In genomic region chr17:76262732-76263344, GRCh38 we compare ENCODE assay signal across 8 cellular contexts. TPM values are rescaled to one million over a fixed set of nuclear protein-coding genes. Genes with fewer than 3 reads are reported as not detected.
DNase-seq lines count a peak whose midpoint lies in the region; ATAC-seq and TF ChIP-seq lines count a peak whose summit lies in the region.

No MANE protein-coding gene starts in this region.

- no peaks in the 10 kb centered on the region for H3K36me3 ChIP-seq in transverse colon

- H3K27ac ChIP-seq in transverse colon = peak overlapping the region; percentile 90 to 98 (median 92)

- no peak overlapping the region for H3K4me3 ChIP-seq in transverse colon

- in situ Hi-C loops in SK-MEL-5 (cut with HindIII; ENCODE audit: low pct_unique_long_range_greater_than_20kb, low sequenced_read_pairs) = no loop called here
- in situ Hi-C loops in transverse colon (cut with MboI; ENCODE audit: low pct_ligation_motif_present in 1 of 4, low pct_unique_long_range_greater_than_20kb in 1 of 4, low sequenced_read_pairs in 3 of 4) = no loop called here

- no peaks in the 10 kb centered on the region for H3K9me3 ChIP-seq in transverse colon

- peak; percentile 59 for TF ChIP-seq POLR2A in transverse colon (IDR thresholded peaks at IDR 0.05)

- ATAC-seq in GM21717 (IDR thresholded peaks at IDR 0.05; ENCODE audit: unreplicated experiment) = peak; percentile 22

- H3K4me1 ChIP-seq in transverse colon = peaks cover 40 to 79% (median 71%) of the 10 kb centered on the region in 4 donors

- TF ChIP-seq EP300 in transverse colon (IDR thresholded peaks at IDR 0.05; ENCODE audit: low read depth) = peak; percentile 66

- TF ChIP-seq CTCF in transverse colon (IDR thresholded peaks at IDR 0.05) = no peak

- WGBS in transverse colon (ENCODE audit: low coverage in 1 of 2), 2 donors = 27 to 40% methylated on average over 2 to 9 of the region's 9 CpGs

- intact Hi-C loops in transverse colon (cut with DNase I; ENCODE audit: low total_unique reads) = no loop called here

- peak; percentile 80 for DNase-seq in CD1c-positive myeloid dendritic cell (ENCODE audit: extremely low spot score)
- peak; percentile 46 for DNase-seq in SK-MEL-5 (ENCODE audit: low read depth, low spot score)
- peak; percentile 54 for DNase-seq in glomerular visceral epithelial cell (ENCODE audit: extremely low spot score)
- DNase-seq in transverse colon = peak; percentile 84
- DNase-seq in NCI-H1048 (lab: John Stamatoyannopoulos, UW) = no peak
- DNase-seq in NCI-H82 treated with DMSO at 0.1 percent for 48 hours (lab: John Stamatoyannopoulos, UW; ENCODE audit: unreplicated experiment) = no peak
- no peak for DNase-seq in activated effector memory CD4-positive, alpha-beta T cell treated with anti-CD3 and anti-CD28 coated beads, Interleukin-2, amount 50 U/mL, for 16 hours

- H3K27me3 ChIP-seq in transverse colon = no peaks in the 10 kb centered on the region

RNA-seq across cellular contexts. Expression of gene UBALD2, which starts 2.3 kb away (rescaled TPM):
- total RNA-seq in SK-MEL-5 (2014; rRNA removed; shearing (Covaris generic)) = 45.0 and 54.5 TPM in 2 replicates
- 166 and 169 TPM in 2 replicates for polyA plus RNA-seq in SK-MEL-5 (2015; cell fraction: cytosol; rRNA removed)
- 91.4 and 94.6 TPM in 2 replicates for polyA plus RNA-seq in SK-MEL-5 (2015; cell fraction: nucleus; rRNA removed)
- 10 to 100 TPM; 25.5 to 51.2 (median 34.5) TPM for total RNA-seq in transverse colon

RNA-seq across cellular contexts. Expression of gene RNF157, which starts 22.5 kb away (rescaled TPM):
- total RNA-seq in SK-MEL-5 (2014; rRNA removed; shearing (Covaris generic)) = 28.1 and 33.9 TPM in 2 replicates
- polyA plus RNA-seq in SK-MEL-5 (2015; cell fraction: cytosol; rRNA removed) = 55.3 and 76.3 TPM in 2 replicates
- polyA plus RNA-seq in SK-MEL-5 (2015; cell fraction: nucleus; rRNA removed) = 30.9 and 49.5 TPM in 2 replicates
- 100 to 1,000 TPM in 1 of 4 donors, 10 to 100 TPM in 3; 32.5 to 164 (median 54.8) TPM for total RNA-seq in transverse colon

RNA-seq across cellular contexts. Expression of gene QRICH2, which starts 45.2 kb away (rescaled TPM):
- total RNA-seq in SK-MEL-5 (2014; rRNA removed; shearing (Covaris generic)) = 2.4 and 2.7 TPM in 2 replicates
- polyA plus RNA-seq in SK-MEL-5 (2015; cell fraction: cytosol; rRNA removed) = 3.1 and 3.8 TPM in 2 replicates
- 20.2 and 21.8 TPM in 2 replicates for polyA plus RNA-seq in SK-MEL-5 (2015; cell fraction: nucleus; rRNA removed)
- total RNA-seq in transverse colon = 1 to 10 TPM; 1.6 to 2.6 (median 2.0) TPM

Comparison
In these comparisons a context has a peak if more than half of its experiments do, and no peak if none do; other contexts are left out.
1. DNase-seq: peak in CD1c-positive myeloid dendritic cell (single experiment), SK-MEL-5 (single experiment), glomerular visceral epithelial cell (single experiment) and transverse colon (single experiment); none in NCI-H1048 (single experiment), NCI-H82 treated with DMSO at 0.1 percent for 48 hours (single experiment) and activated effector memory CD4-positive, alpha-beta T cell treated with anti-CD3 and anti-CD28 coated beads, Interleukin-2, amount 50 U/mL, for 16 hours (single experiment).